Comparison of ENCODE assay signal across 25 cellular contexts in genomic region chr2:27255660-27256059, GRCh38. TPM values are rescaled to one million over a fixed set of nuclear protein-coding genes. Genes with fewer than 3 reads are reported as not detected.
A peak's percentile ranks its signal among the peaks of the same experiment; 100 is the strongest.
DNase-seq lines count a peak whose midpoint lies in the region; ATAC-seq, FAIRE-seq and TF ChIP-seq lines count a peak whose summit lies in the region.
"Had no signal": no experiment of that assay in that cellular context is flagged by ENCODE, and none has a peak within 500 bp of the region (broad histone marks: within the 10 kb centered on the region; RNA-seq: fewer than 3 reads in every experiment).

No MANE protein-coding gene starts in this region.

- TF ChIP-seq RAD21 in A549 (conservative IDR thresholded peaks at IDR 0.05 in 1 of 2, IDR thresholded peaks at IDR 0.05 in 1 of 2) (no peak), K562 (CRISPR knock-in tag; conservative IDR thresholded peaks at IDR 0.05 in 1 of 2, IDR thresholded peaks at IDR 0.05 in 1 of 2) (no peak)

- H3K36me3 ChIP-seq in K562 (ENCODE audit: control insufficient read depth, insufficient read depth, low read length) = no peaks in the 10 kb centered on the region
- H3K36me3 ChIP-seq: upper lobe of right lung had no signal

- CTCF ChIA-PET in A549 (lab: Yijun Ruan, JAX) = interaction anchor here (0.6 to 16.3 kb wide), 5 partner anchors 10 to 59 kb away, joined by 3 to 205 read pairs (median 4); partner anchors contain the start of genes DNAJC5G and TRIM54
- CTCF ChIA-PET in K562 (lab: Yijun Ruan, JAX; ENCODE audit: low intra/inter-chr PET ratio) = no interaction called here

- no peak overlapping the region for H2AFZ ChIP-seq in K562 (ENCODE audit: low read depth, low read length)

- ATAC-seq in A549 (no peak), K562 (no peak), GM21619 (IDR thresholded peaks at IDR 0.05; ENCODE audit: unreplicated experiment) (no peak), HG03469 (IDR thresholded peaks at IDR 0.05; ENCODE audit: unreplicated experiment) (no peak)
- ATAC-seq: Panc1, upper lobe of right lung had no signal

- H3K4me2 ChIP-seq in A549 (peak overlapping the region; percentile 8; the same call in 1 of the 3 replicates), K562 (ENCODE audit: insufficient read depth, low read length) (peak overlapping the region; percentile 13; the same call in 1 of the 2 replicates)

- no TSS peak for BruUV-seq in K562 (replicated peaks; lab: Mats Ljungman, UMichigan)

- WGBS in A549 (ENCODE audit: missing lambda C conversion rate) = 2% methylated on average over 1 of the region's 1 CpG
- WGBS in K562 (ENCODE audit: insufficient coverage, low coverage, missing lambda C conversion rate) = 0% methylated on average over 1 of the region's 1 CpG

- H3K9ac ChIP-seq in K562 (ENCODE audit: insufficient read depth in 1 of 2, low read depth in 2 of 2, low read length in 2 of 2) = no peak overlapping the region

- no peak for FAIRE-seq in A549 (lab: Jason Lieb, UNC)
- FAIRE-seq in K562 (lab: Jason Lieb, UNC) = no peak
- FAIRE-seq: frontal cortex had no signal

- no peaks in the 10 kb centered on the region for H3K9me1 ChIP-seq in K562 (ENCODE audit: control insufficient read depth, insufficient read depth, low read length)

- in situ Hi-C loops in K562 (cut with MboI) = no loop called here
- in situ Hi-C loops in GM13976 (cut with MboI; ENCODE audit: low sequenced_read_pairs, unreplicated experiment) = no loop called here

- peaks cover 6 to 14% of the 10 kb centered on the region in 2 experiments; a peak in 3 of 5 replicates for H3K27me3 ChIP-seq in K562 (ENCODE audit: control insufficient read depth in 2 of 2, insufficient read depth in 2 of 2, low read length in 2 of 2)

- DNase-seq in A549 (ENCODE audit: low read depth in 1 of 2, low spot score in 1 of 2) (no peak), HCEC 1CT (peak; percentile 80), K562 (ENCODE audit: extremely low read depth in 1 of 4, low spot score in 3 of 4) (no peak), fibroblast of the aortic adventitia (ENCODE audit: low read depth) (peak; percentile 72), GM13976 (ENCODE audit: low spot score) (no peak), NCI-H2081 treated with DMSO at 0.1 percent for 48 hours (lab: John Stamatoyannopoulos, UW) (no peak)
- DNase-seq: activated CD4-positive, alpha-beta T cell treated with anti-CD3 and anti-CD28 coated beads, Interleukin-2, amount 50 U/mL, for 4 hours; activated gamma-delta T cell treated with Interleukin-2 at 50 U/mL for 16 hours; amygdala; CD4-positive, alpha-beta T cell; DMS79; endodermal cell; H9; NCI-H1694; NCI-H2227 treated with DMSO at 0.1 percent for 48 hours; nephron progenitor cell; stimulated activated CD4-positive, alpha-beta T cell treated with anti-CD3 and anti-CD28 coated beads, Interleukin-2, amount 100 ng/mL, for 24 hours; upper lobe of right lung had no signal

- intact Hi-C loops in K562 (cut with micrococcal nuclease) = no loop called here

- no peak overlapping the region for H3K27ac ChIP-seq in A549
- no peak overlapping the region for H3K27ac ChIP-seq in K562 (ENCODE audit: extremely low read depth, low read depth, low read length)
- H3K27ac ChIP-seq: upper lobe of right lung had no signal

- TF ChIP-seq CTCF in A549 (IDR thresholded peaks at IDR 0.05) = no peak
- no peak for TF ChIP-seq CTCF in K562 (IDR thresholded peaks at IDR 0.05 in 2 of 3, conservative IDR thresholded peaks at IDR 0.05 in 1 of 3; ENCODE audit: insufficient read depth in 2 of 3, low read depth in 1 of 3, low read length in 3 of 3)
- no peak for TF ChIP-seq CTCF in fibroblast of the aortic adventitia (IDR thresholded peaks at IDR 0.05; ENCODE audit: insufficient read depth, low read length)
- TF ChIP-seq CTCF in GM13976 (IDR thresholded peaks at IDR 0.05; ENCODE audit: borderline replicate concordance, control extremely low read depth, extremely low read depth, insufficient read depth, missing control alignments) = no peak

- no peaks in the 10 kb centered on the region for H3K79me2 ChIP-seq in K562 (ENCODE audit: control insufficient read depth, insufficient read depth, low read length)

- H3K4me3 ChIP-seq in A549 (no peak overlapping the region), K562 (no peak overlapping the region), fibroblast of the aortic adventitia (ENCODE audit: low read depth, low read length) (no peak overlapping the region)
- H3K4me3 ChIP-seq: upper lobe of right lung had no signal

- H3K9me3 ChIP-seq in A549 (no peaks in the 10 kb centered on the region), K562 (replicated peaks; ENCODE audit: control insufficient read depth, insufficient read depth, low read depth, low read length) (no peaks in the 10 kb centered on the region)
- H3K9me3 ChIP-seq: upper lobe of right lung had no signal

- TF ChIP-seq POLR2A in A549 (IDR thresholded peaks at IDR 0.05; ENCODE audit: low read length) (no peak), K562 (conservative IDR thresholded peaks at IDR 0.05) (no peak)

- TF ChIP-seq EP300 in A549 (IDR thresholded peaks at IDR 0.05) (no peak), K562 (IDR thresholded peaks at IDR 0.05; ENCODE audit: low read length) (no peak)

- H3K4me1 ChIP-seq in A549 (peaks cover 7% of the 10 kb centered on the region), K562 (replicated peaks in 1 of 2; ENCODE audit: control insufficient read depth in 2 of 2, insufficient read depth in 2 of 2, low read length in 2 of 2) (peaks cover 10 to 33% of the 10 kb centered on the region in 2 experiments; a peak in 4 of 5 replicates)
- H3K4me1 ChIP-seq: upper lobe of right lung had no signal

- POLR2A ChIA-PET in A549 (lab: Yijun Ruan, JAX) = no interaction called here
- POLR2A ChIA-PET in K562 (lab: Yijun Ruan, JAX) = interaction anchor here (1.1 kb wide), 1 partner anchor 16 kb away, joined by 3 read pairs; no protein-coding TSS in a partner anchor

- H4K20me1 ChIP-seq in K562 (replicated peaks; ENCODE audit: control insufficient read depth, insufficient read depth, low read length) = no peaks in the 10 kb centered on the region; the same call in none of the 2 replicates

RNA-seq across cellular contexts. Expression of gene SLC30A3, which starts 7.2 kb away (rescaled TPM):
- 0.90 and 0.97 TPM in 2 replicates for polyA plus RNA-seq in A549 (2011; rRNA removed)
- polyA plus RNA-seq in A549 (2012; cell fraction: cytosol; rRNA removed) = 3.9 and 5.7 TPM in 2 replicates
- polyA plus RNA-seq in A549 (2012; cell fraction: nucleus; rRNA removed) = 8.7 TPM in 2 replicates
- 1.6 to 1.9 TPM (median 1.7 TPM) in 3 replicates for polyA plus RNA-seq in A549 (2017; fragmentation: RNase III; extraction: RNeasy Plus Mini Kit Qiagen cat#74134 plus additional on column Dnase treatment)
- 0.87 and 0.88 TPM in 2 replicates for polyA minus RNA-seq in A549 (2011; rRNA and poly(A)+ RNA removed)
- total RNA-seq in K562 (2011; cell fraction: chromatin; rRNA removed; ENCODE audit: low replicate concordance) = 4.4 and 10.5 TPM in 2 replicates
- total RNA-seq in K562 (2011; cell fraction: nucleolus; rRNA removed) = 4.5 and 6.7 TPM in 2 replicates
- total RNA-seq in K562 (2011; cell fraction: nucleoplasm; rRNA removed) = 6.2 and 8.4 TPM in 2 replicates
- total RNA-seq in K562 (2014; rRNA removed) = 0.68 and 2.4 TPM in 2 replicates
- 0.10 and 0.36 TPM in 2 replicates for total RNA-seq in K562 (2014; rRNA removed; fragmentation: Illumina TruSeq; extraction: Trizol)
- 0.41 and 0.58 TPM in 2 replicates for total RNA-seq in K562 (2015; rRNA removed; fragmentation: Illumina TruSeq; extraction: Trizol)
- total RNA-seq in K562 (2021) = 2.0 and 2.2 TPM in 2 replicates
- polyA plus RNA-seq in K562 (2011; rRNA removed) = 1.2 and 3.1 TPM in 2 replicates
- polyA plus RNA-seq in K562 (2011; cell fraction: cytosol; rRNA removed) = 5.3 and 8.9 TPM in 2 replicates
- polyA plus RNA-seq in K562 (2011; cell fraction: nucleus; rRNA removed) = 12.9 and 17.5 TPM in 2 replicates
- polyA plus RNA-seq in K562 (2012) = 1.6 and 2.0 TPM in 2 replicates
- polyA plus RNA-seq in K562 (2014; fragmentation: Illumina TruSeq; extraction: Trizol) = 1.1 and 2.2 TPM in 2 replicates
- polyA plus RNA-seq in K562 (2014; fragmentation: Nextera tagmentation; extraction: Ambion mirVana) = under 1 TPM in 1 of 2 experiments, not detected in 1; 0.03 TPM
- polyA plus RNA-seq in K562 (2014; rRNA removed) = 2.3 and 2.7 TPM in 2 replicates
- polyA minus RNA-seq in K562 (2011; rRNA and poly(A)+ RNA removed) = 1.2 and 1.4 TPM in 2 replicates
- polyA minus RNA-seq in K562 (2011; cell fraction: cytosol; rRNA and poly(A)+ RNA removed) = 2.7 and 3.5 TPM in 2 replicates
- 1.9 and 2.3 TPM in 2 replicates for polyA minus RNA-seq in K562 (2011; cell fraction: nucleus; rRNA and poly(A)+ RNA removed)
- total RNA-seq in fibroblast of the aortic adventitia (ENCODE audit: low replicate concordance) = 0.09 and 0.25 TPM in 2 replicates
- total RNA-seq: CD4-positive, alpha-beta T cell had no signal
- polyA plus RNA-seq: IgD-negative memory B cell had no signal

RNA-seq across cellular contexts. Expression of gene DNAJC5G, which starts 19.6 kb away (rescaled TPM):
- 0.12 TPM in 1 of 2 replicates, not detected in the other for polyA plus RNA-seq in A549 (2011; rRNA removed)
- not detected in 2 replicates for polyA plus RNA-seq in A549 (2012; cell fraction: cytosol; rRNA removed)
- polyA plus RNA-seq in A549 (2012; cell fraction: nucleus; rRNA removed) = not detected in 2 replicates
- not detected in 3 replicates for polyA plus RNA-seq in A549 (2017; fragmentation: RNase III; extraction: RNeasy Plus Mini Kit Qiagen cat#74134 plus additional on column Dnase treatment)
- not detected in 2 replicates for polyA minus RNA-seq in A549 (2011; rRNA and poly(A)+ RNA removed)
- 0.35 TPM in 1 of 2 replicates, not detected in the other for total RNA-seq in K562 (2011; cell fraction: chromatin; rRNA removed; ENCODE audit: low replicate concordance)
- total RNA-seq in K562 (2011; cell fraction: nucleolus; rRNA removed) = not detected in 2 replicates
- total RNA-seq in K562 (2011; cell fraction: nucleoplasm; rRNA removed) = not detected in 2 replicates
- total RNA-seq in K562 (2014; rRNA removed) = not detected in 2 replicates
- total RNA-seq in K562 (2014; rRNA removed; fragmentation: Illumina TruSeq; extraction: Trizol) = not detected in 2 replicates
- total RNA-seq in K562 (2015; rRNA removed; fragmentation: Illumina TruSeq; extraction: Trizol) = not detected in 2 replicates
- total RNA-seq in K562 (2021) = not detected in 2 replicates
- polyA plus RNA-seq in K562 (2011; rRNA removed) = not detected in 2 replicates
- polyA plus RNA-seq in K562 (2011; cell fraction: cytosol; rRNA removed) = not detected in 2 replicates
- polyA plus RNA-seq in K562 (2011; cell fraction: nucleus; rRNA removed) = 0.15 and 0.37 TPM in 2 replicates
- 0.08 TPM in 1 of 2 replicates, not detected in the other for polyA plus RNA-seq in K562 (2012)
- not detected in 2 replicates for polyA plus RNA-seq in K562 (2014; fragmentation: Illumina TruSeq; extraction: Trizol)
- polyA plus RNA-seq in K562 (2014; fragmentation: Nextera tagmentation; extraction: Ambion mirVana) = not detected
- 0.43 TPM in 1 of 2 replicates, not detected in the other for polyA plus RNA-seq in K562 (2014; rRNA removed)
- polyA minus RNA-seq in K562 (2011; rRNA and poly(A)+ RNA removed) = not detected in 2 replicates
- not detected in 2 replicates for polyA minus RNA-seq in K562 (2011; cell fraction: cytosol; rRNA and poly(A)+ RNA removed)
- not detected in 2 replicates for polyA minus RNA-seq in K562 (2011; cell fraction: nucleus; rRNA and poly(A)+ RNA removed)
- not detected in 2 replicates for total RNA-seq in fibroblast of the aortic adventitia (ENCODE audit: low replicate concordance)
- total RNA-seq: CD4-positive, alpha-beta T cell; frontal cortex; SK-MEL-5; T-helper 2 cell treated with Interferon-gamma antibody and Interleukin-4, amounts not matched to agents 100 ng/mL and 5 ng/mL, for 36 hours; upper lobe of right lung had no signal
- polyA plus RNA-seq: IgD-negative memory B cell had no signal

RNA-seq across cellular contexts. Expression of gene TRIM54, which starts 26.6 kb away (rescaled TPM):
- polyA plus RNA-seq in A549 (2011; rRNA removed) (0.05 and 0.14 TPM in 2 replicates), A549 (2017; fragmentation: RNase III; extraction: RNeasy Plus Mini Kit Qiagen cat#74134 plus additional on column Dnase treatment) (0.07 to 0.13 TPM (median 0.11 TPM) in 3 replicates), K562 (2011; rRNA removed) (not detected in 2 replicates), K562 (2014; fragmentation: Illumina TruSeq; extraction: Trizol) (not detected in 2 replicates), K562 (2014; fragmentation: Nextera tagmentation; extraction: Ambion mirVana) (not detected), K562 (2014; rRNA removed) (not detected in 2 replicates)
- 0.11 and 0.17 TPM in 2 replicates for polyA plus RNA-seq in A549 (2012; cell fraction: cytosol; rRNA removed)
- 0.26 and 0.39 TPM in 2 replicates for polyA plus RNA-seq in A549 (2012; cell fraction: nucleus; rRNA removed)
- polyA minus RNA-seq in A549 (2011; rRNA and poly(A)+ RNA removed) = 0.19 and 0.29 TPM in 2 replicates
- total RNA-seq in K562 (2011; cell fraction: chromatin; rRNA removed; ENCODE audit: low replicate concordance) = 0.32 TPM in 1 of 2 replicates, not detected in the other
- not detected in 2 replicates for total RNA-seq in K562 (2011; cell fraction: nucleolus; rRNA removed)
- not detected in 2 replicates for total RNA-seq in K562 (2011; cell fraction: nucleoplasm; rRNA removed)
- total RNA-seq in K562 (2014; rRNA removed) (not detected in 2 replicates), K562 (2014; rRNA removed; fragmentation: Illumina TruSeq; extraction: Trizol) (not detected in 2 replicates), K562 (2015; rRNA removed; fragmentation: Illumina TruSeq; extraction: Trizol) (not detected in 2 replicates), K562 (2021) (not detected in 2 replicates), fibroblast of the aortic adventitia (ENCODE audit: low replicate concordance) (not detected in 2 replicates)
- not detected in 2 replicates for polyA plus RNA-seq in K562 (2011; cell fraction: cytosol; rRNA removed)
- polyA plus RNA-seq in K562 (2011; cell fraction: nucleus; rRNA removed) = 0.08 TPM in 1 of 2 replicates, not detected in the other
- 0.08 TPM in 1 of 2 replicates, not detected in the other for polyA plus RNA-seq in K562 (2012)
- polyA minus RNA-seq in K562 (2011; rRNA and poly(A)+ RNA removed) = not detected in 2 replicates
- polyA minus RNA-seq in K562 (2011; cell fraction: cytosol; rRNA and poly(A)+ RNA removed) = not detected in 2 replicates
- not detected in 2 replicates for polyA minus RNA-seq in K562 (2011; cell fraction: nucleus; rRNA and poly(A)+ RNA removed)
- total RNA-seq: CD4-positive, alpha-beta T cell; frontal cortex; SK-MEL-5; T-helper 2 cell treated with Interferon-gamma antibody and Interleukin-4, amounts not matched to agents 100 ng/mL and 5 ng/mL, for 36 hours; upper lobe of right lung had no signal
- polyA plus RNA-seq: IgD-negative memory B cell had no signal

RNA-seq across cellular contexts. Expression of gene CAD, which starts 38.5 kb away (rescaled TPM):
- polyA plus RNA-seq in A549 (2011; rRNA removed) (50.5 and 61.8 TPM in 2 replicates), A549 (2017; fragmentation: RNase III; extraction: RNeasy Plus Mini Kit Qiagen cat#74134 plus additional on column Dnase treatment) (69.3 to 71.2 TPM (median 70.2 TPM) in 3 replicates), K562 (2011; rRNA removed) (27.9 and 69.2 TPM in 2 replicates), K562 (2014; fragmentation: Illumina TruSeq; extraction: Trizol) (76.4 and 95.0 TPM in 2 replicates), K562 (2014; fragmentation: Nextera tagmentation; extraction: Ambion mirVana) (1 to 10 TPM; 7.5 to 8.8 TPM), K562 (2014; rRNA removed) (54.5 and 60.7 TPM in 2 replicates)
- 94.4 and 103 TPM in 2 replicates for polyA plus RNA-seq in A549 (2012; cell fraction: cytosol; rRNA removed)
- polyA plus RNA-seq in A549 (2012; cell fraction: nucleus; rRNA removed) = 380 and 516 TPM in 2 replicates
- polyA minus RNA-seq in A549 (2011; rRNA and poly(A)+ RNA removed) = 356 and 439 TPM in 2 replicates
- total RNA-seq in K562 (2011; cell fraction: chromatin; rRNA removed; ENCODE audit: low replicate concordance) = 320 and 666 TPM in 2 replicates
- 376 and 382 TPM in 2 replicates for total RNA-seq in K562 (2011; cell fraction: nucleolus; rRNA removed)
- 239 and 276 TPM in 2 replicates for total RNA-seq in K562 (2011; cell fraction: nucleoplasm; rRNA removed)
- total RNA-seq in K562 (2014; rRNA removed) (57.7 and 94.5 TPM in 2 replicates), K562 (2014; rRNA removed; fragmentation: Illumina TruSeq; extraction: Trizol) (19.6 and 26.7 TPM in 2 replicates), K562 (2015; rRNA removed; fragmentation: Illumina TruSeq; extraction: Trizol) (33.7 and 35.7 TPM in 2 replicates), K562 (2021) (123 and 126 TPM in 2 replicates), fibroblast of the aortic adventitia (ENCODE audit: low replicate concordance) (28.9 and 35.5 TPM in 2 replicates)
- polyA plus RNA-seq in K562 (2011; cell fraction: cytosol; rRNA removed) = 33.6 and 47.2 TPM in 2 replicates
- polyA plus RNA-seq in K562 (2011; cell fraction: nucleus; rRNA removed) = 384 and 540 TPM in 2 replicates
- polyA plus RNA-seq in K562 (2012) = 89.0 and 90.7 TPM in 2 replicates
- 102 and 111 TPM in 2 replicates for polyA minus RNA-seq in K562 (2011; rRNA and poly(A)+ RNA removed)
- polyA minus RNA-seq in K562 (2011; cell fraction: cytosol; rRNA and poly(A)+ RNA removed) = 169 and 192 TPM in 2 replicates
- polyA minus RNA-seq in K562 (2011; cell fraction: nucleus; rRNA and poly(A)+ RNA removed) = 166 and 194 TPM in 2 replicates

RNA-seq across cellular contexts. Expression of gene SLC5A6, which starts 43.6 kb away (rescaled TPM):
- polyA plus RNA-seq in A549 (2011; rRNA removed) (86.7 and 104 TPM in 2 replicates), A549 (2017; fragmentation: RNase III; extraction: RNeasy Plus Mini Kit Qiagen cat#74134 plus additional on column Dnase treatment) (77.2 to 86.6 TPM (median 82.7 TPM) in 3 replicates), K562 (2011; rRNA removed) (125 and 140 TPM in 2 replicates), K562 (2014; fragmentation: Illumina TruSeq; extraction: Trizol) (117 and 121 TPM in 2 replicates), K562 (2014; fragmentation: Nextera tagmentation; extraction: Ambion mirVana) (10 to 100 TPM; 32.6 to 92.7 TPM), K562 (2014; rRNA removed) (120 and 126 TPM in 2 replicates)
- polyA plus RNA-seq in A549 (2012; cell fraction: cytosol; rRNA removed) = 137 and 146 TPM in 2 replicates
- 401 and 438 TPM in 2 replicates for polyA plus RNA-seq in A549 (2012; cell fraction: nucleus; rRNA removed)
- 190 and 218 TPM in 2 replicates for polyA minus RNA-seq in A549 (2011; rRNA and poly(A)+ RNA removed)
- total RNA-seq in K562 (2011; cell fraction: chromatin; rRNA removed; ENCODE audit: low replicate concordance) = 233 and 585 TPM in 2 replicates
- total RNA-seq in K562 (2011; cell fraction: nucleolus; rRNA removed) = 444 and 496 TPM in 2 replicates
- total RNA-seq in K562 (2011; cell fraction: nucleoplasm; rRNA removed) = 326 and 344 TPM in 2 replicates
- total RNA-seq in K562 (2014; rRNA removed) (90.6 and 121 TPM in 2 replicates), K562 (2014; rRNA removed; fragmentation: Illumina TruSeq; extraction: Trizol) (64.6 and 82.7 TPM in 2 replicates), K562 (2015; rRNA removed; fragmentation: Illumina TruSeq; extraction: Trizol) (107 and 112 TPM in 2 replicates), K562 (2021) (137 and 143 TPM in 2 replicates), fibroblast of the aortic adventitia (ENCODE audit: low replicate concordance) (12.9 and 20.0 TPM in 2 replicates)
- polyA plus RNA-seq in K562 (2011; cell fraction: cytosol; rRNA removed) = 160 and 253 TPM in 2 replicates
- polyA plus RNA-seq in K562 (2011; cell fraction: nucleus; rRNA removed) = 751 and 850 TPM in 2 replicates
- polyA plus RNA-seq in K562 (2012) = 50.9 and 118 TPM in 2 replicates
- polyA minus RNA-seq in K562 (2011; rRNA and poly(A)+ RNA removed) = 76.1 and 143 TPM in 2 replicates
- 64.2 and 86.8 TPM in 2 replicates for polyA minus RNA-seq in K562 (2011; cell fraction: cytosol; rRNA and poly(A)+ RNA removed)
- 99.5 and 119 TPM in 2 replicates for polyA minus RNA-seq in K562 (2011; cell fraction: nucleus; rRNA and poly(A)+ RNA removed)

Comparison
In these comparisons a context has a peak if more than half of its experiments do, and no peak if none do; other contexts are left out.
1. DNase-seq: peak in HCEC 1CT (single experiment) and fibroblast of the aortic adventitia (single experiment); none in A549 (0 of 2), K562 (0 of 4), GM13976 (single experiment) and NCI-H2081 treated with DMSO at 0.1 percent for 48 hours (single experiment).